In the genomic region with DNA sequence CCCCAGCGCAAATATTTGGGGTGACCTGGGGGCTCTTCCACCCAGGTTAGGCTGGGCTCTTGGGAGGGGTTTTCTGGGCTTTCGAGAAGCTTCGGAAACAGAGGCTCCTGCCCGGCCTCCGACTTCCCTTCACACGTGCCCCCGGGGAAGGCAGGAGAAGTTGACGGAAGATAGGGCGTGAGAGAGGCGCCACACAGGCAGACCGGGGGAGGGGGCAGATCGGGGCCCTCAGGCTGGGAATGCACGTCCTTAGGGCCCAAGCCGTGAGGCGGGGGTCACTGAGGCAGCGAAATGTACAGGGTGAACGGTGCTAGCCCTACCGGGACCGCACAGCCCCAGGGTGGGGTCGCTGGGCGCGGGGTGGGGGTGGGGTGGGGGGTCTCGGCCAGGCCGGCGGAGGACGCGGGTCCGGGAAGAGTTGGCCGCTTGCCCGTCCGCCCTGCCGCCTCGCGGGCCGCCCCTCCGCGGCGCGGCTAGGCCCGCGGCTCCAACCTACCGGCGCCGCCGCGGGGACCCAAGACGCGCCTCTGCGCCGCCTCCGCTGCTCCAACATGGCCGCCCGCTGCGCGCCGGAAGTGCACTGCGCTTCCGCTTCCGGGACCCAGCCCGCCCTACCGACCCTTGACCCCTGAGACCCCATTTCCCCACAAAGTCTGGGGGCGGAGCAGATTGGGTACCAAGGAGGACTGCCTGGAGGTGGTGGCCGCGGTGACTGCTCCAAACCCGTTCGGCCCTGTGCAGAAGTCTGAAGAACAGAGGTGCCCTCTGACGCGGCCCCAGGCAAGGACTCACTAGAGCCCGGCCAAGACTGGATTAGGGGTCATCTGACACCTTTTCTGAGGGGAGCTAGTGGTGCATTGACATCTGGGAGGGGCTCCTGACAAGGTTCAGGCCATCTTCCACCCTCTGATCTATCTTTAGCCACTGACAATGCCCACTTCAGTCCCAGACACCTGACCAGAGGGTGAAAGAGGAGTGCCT, we compare ENCODE assay signal across 8 cellular contexts. TPM values are rescaled to one million over a fixed set of nuclear protein-coding genes. Genes with fewer than 3 reads are reported as not detected.
DNase-seq lines count a peak whose midpoint lies in the region; ATAC-seq and TF ChIP-seq lines count a peak whose summit lies in the region.

Gene CCDC71 (minus strand): TSS at position 561 of the 981 bp plus-strand sequence. CDS start 2,123 bp downstream, outside the sequence.

- H3K4me1 Mint-ChIP-seq in activated T-helper 17 cell treated with anti-CD3 and anti-CD28 coated beads, Interleukin-2, amount 50 U/mL, for 72 hours, result peaks cover 17% of the 10 kb centered on the region
- H3K4me1 Mint-ChIP-seq in nephron progenitor cell, result peaks cover 28% of the 10 kb centered on the region
- peaks cover 52% of the 10 kb centered on the region for H3K4me1 Mint-ChIP-seq in stimulated activated naive CD8-positive, alpha-beta T cell treated with anti-CD3 and anti-CD28 coated beads, Interleukin-15, Interleukin-2, amounts not matched to agents 100 ng/mL and 50 ng/mL, for 24 hours (ENCODE audit: low read depth)

- peak; percentile 83 for ATAC-seq in activated T-helper 17 cell treated with anti-CD3 and anti-CD28 coated beads, Interleukin-2, amount 50 U/mL, for 72 hours (replicated peaks)

- H3K27me3 Mint-ChIP-seq in activated T-helper 17 cell treated with anti-CD3 and anti-CD28 coated beads, Interleukin-2, amount 50 U/mL, for 72 hours, result no peaks in the 10 kb centered on the region
- H3K27me3 Mint-ChIP-seq in nephron progenitor cell (ENCODE audit: low read depth, poor library complexity), result peaks cover 14% of the 10 kb centered on the region
- H3K27me3 Mint-ChIP-seq in stimulated activated naive CD8-positive, alpha-beta T cell treated with anti-CD3 and anti-CD28 coated beads, Interleukin-15, Interleukin-2, amounts not matched to agents 100 ng/mL and 50 ng/mL, for 24 hours, result no peaks in the 10 kb centered on the region

- H3K27me3 ChIP-seq in HL-60 (ENCODE audit: insufficient read depth, poor library complexity, severe bottlenecking), result no peaks in the 10 kb centered on the region

- peak within 1 kb of the TSS; percentile 91 for H3K4me3 Mint-ChIP-seq in activated T-helper 17 cell treated with anti-CD3 and anti-CD28 coated beads, Interleukin-2, amount 50 U/mL, for 72 hours
- peak within 1 kb of the TSS; percentile 95 for H3K4me3 Mint-ChIP-seq in nephron progenitor cell
- H3K4me3 Mint-ChIP-seq in stimulated activated naive CD8-positive, alpha-beta T cell treated with anti-CD3 and anti-CD28 coated beads, Interleukin-15, Interleukin-2, amounts not matched to agents 100 ng/mL and 50 ng/mL, for 24 hours, result peak within 1 kb of the TSS; percentile 92

- H3K4me3 ChIP-seq in HL-60 (replicated peaks; ENCODE audit: insufficient read depth, low read length), result peak within 1 kb of the TSS; percentile 73
- H3K4me3 ChIP-seq in fibroblast of the aortic adventitia (ENCODE audit: low read depth, low read length), result peak within 1 kb of the TSS; percentile 95

- TF ChIP-seq POLR2A in GM15510 (IDR thresholded peaks at IDR 0.05; ENCODE audit: borderline replicate concordance, extremely low read depth, insufficient read length), result peak; percentile 83

- no peaks in the 10 kb centered on the region for H3K9me3 Mint-ChIP-seq in activated T-helper 17 cell treated with anti-CD3 and anti-CD28 coated beads, Interleukin-2, amount 50 U/mL, for 72 hours
- no peaks in the 10 kb centered on the region for H3K9me3 Mint-ChIP-seq in nephron progenitor cell
- no peaks in the 10 kb centered on the region for H3K9me3 Mint-ChIP-seq in stimulated activated naive CD8-positive, alpha-beta T cell treated with anti-CD3 and anti-CD28 coated beads, Interleukin-15, Interleukin-2, amounts not matched to agents 100 ng/mL and 50 ng/mL, for 24 hours

- H3K36me3 Mint-ChIP-seq in activated T-helper 17 cell treated with anti-CD3 and anti-CD28 coated beads, Interleukin-2, amount 50 U/mL, for 72 hours (ENCODE audit: low read depth), result peaks cover 33% of the 10 kb centered on the region
- H3K36me3 Mint-ChIP-seq in nephron progenitor cell (ENCODE audit: low read depth), result peaks cover 16% of the 10 kb centered on the region
- peaks cover 23% of the 10 kb centered on the region for H3K36me3 Mint-ChIP-seq in stimulated activated naive CD8-positive, alpha-beta T cell treated with anti-CD3 and anti-CD28 coated beads, Interleukin-15, Interleukin-2, amounts not matched to agents 100 ng/mL and 50 ng/mL, for 24 hours (ENCODE audit: low read depth)

- H3K27ac Mint-ChIP-seq in activated T-helper 17 cell treated with anti-CD3 and anti-CD28 coated beads, Interleukin-2, amount 50 U/mL, for 72 hours, result peak within 1 kb of the TSS; percentile 93
- H3K27ac Mint-ChIP-seq in nephron progenitor cell, result peak within 1 kb of the TSS; percentile 80
- H3K27ac Mint-ChIP-seq in stimulated activated naive CD8-positive, alpha-beta T cell treated with anti-CD3 and anti-CD28 coated beads, Interleukin-15, Interleukin-2, amounts not matched to agents 100 ng/mL and 50 ng/mL, for 24 hours, result peak within 1 kb of the TSS; percentile 90

- H3K27ac ChIP-seq in 22Rv1, result peak within 1 kb of the TSS; percentile 62
- peak within 1 kb of the TSS; percentile 72 for H3K27ac ChIP-seq in HL-60 (replicated peaks)

- DNase-seq in HL-60 (ENCODE audit: low read depth in 1 of 2, low spot score in 1 of 2), result peak; percentile 72
- peak; percentile 81 for DNase-seq in RPMI8226
- peak; percentile 62 for DNase-seq in fibroblast of the aortic adventitia (ENCODE audit: low read depth)
- DNase-seq in nephron progenitor cell, result peak; percentile 73

- no peak for TF ChIP-seq CTCF in 22Rv1 (IDR thresholded peaks at IDR 0.05)
- no peak for TF ChIP-seq CTCF in HL-60 (IDR thresholded peaks at IDR 0.05; ENCODE audit: insufficient read depth, low read length)
- no peak for TF ChIP-seq CTCF in fibroblast of the aortic adventitia (IDR thresholded peaks at IDR 0.05; ENCODE audit: insufficient read depth, low read length)
- TF ChIP-seq CTCF in nephron progenitor cell (IDR thresholded peaks at IDR 0.05), result no peak

RNA-seq across cellular contexts. Expression of gene CCDC71, which starts in this region (rescaled TPM):
- 10 to 100 TPM; 15.6 to 17.0 TPM for total RNA-seq in activated T-helper 17 cell treated with anti-CD3 and anti-CD28 coated beads, Interleukin-2, amount 50 U/mL, for 72 hours
- total RNA-seq in fibroblast of the aortic adventitia (ENCODE audit: low replicate concordance), result 14.8 and 22.7 TPM in 2 replicates

Comparison
In these comparisons a context has a peak if more than half of its experiments do, and no peak if none do; other contexts are left out.
1. Peak in every context shown above with its lines: DNase-seq, ATAC-seq, H3K4me3 ChIP-seq and H3K27ac ChIP-seq.